1 cellular context compared by ENCODE assay signal in genomic region chr4:139030614-139031235, GRCh38.
TF ChIP-seq lines count a peak whose summit lies in the region.

No MANE protein-coding gene starts in this region.

TF ChIP-seq in HepG2, 621 proteins besides CTCF, POLR2A, EP300 and RAD21 (continued from another document):
- TF ChIP-seq SMC3 (IDR thresholded peaks at IDR 0.05; ENCODE audit: low read length) (peak; percentile 39; the same call in 1 of the 2 replicates), ZNF577 (CRISPR knock-in tag; IDR thresholded peaks at IDR 0.05; ENCODE audit: borderline replicate concordance, low read depth) (no peak), HES4 (CRISPR knock-in tag; IDR thresholded peaks at IDR 0.05; ENCODE audit: borderline replicate concordance) (no peak), SSRP1 (CRISPR knock-in tag; IDR thresholded peaks at IDR 0.05) (0 out of 2 replicates have a peak, but pooled peaks have one; percentile 53), ZNF280D (CRISPR knock-in tag; IDR thresholded peaks at IDR 0.05) (no peak), MTF2 (CRISPR knock-in tag; IDR thresholded peaks at IDR 0.05; ENCODE audit: borderline replicate concordance) (no peak), ZHX1 (CRISPR knock-in tag; IDR thresholded peaks at IDR 0.05; ENCODE audit: low read depth) (no peak), NR2F6 (IDR thresholded peaks at IDR 0.05) (no peak), NR2F6 (CRISPR knock-in tag; IDR thresholded peaks at IDR 0.05) (no peak), CREB3 (CRISPR knock-in tag; IDR thresholded peaks at IDR 0.05) (no peak), ZSCAN25 (CRISPR knock-in tag; IDR thresholded peaks at IDR 0.05) (no peak), TEAD3 (CRISPR knock-in tag; optimal IDR thresholded peaks at IDR 0.05; ENCODE audit: borderline replicate concordance) (peak; percentile 10), SAP130 (CRISPR knock-in tag; IDR thresholded peaks at IDR 0.05; ENCODE audit: low read depth) (peak; percentile 21; the same call in 1 of the 2 replicates), ZNF761 (CRISPR knock-in tag; conservative IDR thresholded peaks at IDR 0.05) (no peak), NFKB2 (CRISPR knock-in tag; IDR thresholded peaks at IDR 0.05; ENCODE audit: borderline replicate concordance) (no peak), THAP11 (CRISPR knock-in tag; IDR thresholded peaks at IDR 0.05) (0 out of 2 replicates have a peak, but pooled peaks have one; percentile 23), MYPOP (CRISPR knock-in tag; IDR thresholded peaks at IDR 0.05) (0 out of 2 replicates have a peak, but pooled peaks have one; percentile 18), RBM22 (optimal IDR thresholded peaks at IDR 0.05; ENCODE audit: low read length) (peak; percentile 69), SOX5 (CRISPR knock-in tag; IDR thresholded peaks at IDR 0.05; ENCODE audit: borderline replicate concordance) (0 out of 2 replicates have a peak, but pooled peaks have one; percentile 11), FOXK1 (CRISPR knock-in tag; IDR thresholded peaks at IDR 0.05; ENCODE audit: borderline replicate concordance, low read depth) (no peak), ZNF253 (CRISPR knock-in tag; IDR thresholded peaks at IDR 0.05; ENCODE audit: borderline replicate concordance) (no peak), ZUFSP (CRISPR knock-in tag; IDR thresholded peaks at IDR 0.05; ENCODE audit: borderline replicate concordance) (no peak), MXI1 (IDR thresholded peaks at IDR 0.05; ENCODE audit: borderline replicate concordance, low read depth, low read length) (0 out of 3 replicates have a peak, but pooled peaks have one; percentile 25), TRIM24 (CRISPR knock-in tag; IDR thresholded peaks at IDR 0.05) (no peak)
